ENCODE assay signal across 8 cellular contexts in the genomic region with DNA sequence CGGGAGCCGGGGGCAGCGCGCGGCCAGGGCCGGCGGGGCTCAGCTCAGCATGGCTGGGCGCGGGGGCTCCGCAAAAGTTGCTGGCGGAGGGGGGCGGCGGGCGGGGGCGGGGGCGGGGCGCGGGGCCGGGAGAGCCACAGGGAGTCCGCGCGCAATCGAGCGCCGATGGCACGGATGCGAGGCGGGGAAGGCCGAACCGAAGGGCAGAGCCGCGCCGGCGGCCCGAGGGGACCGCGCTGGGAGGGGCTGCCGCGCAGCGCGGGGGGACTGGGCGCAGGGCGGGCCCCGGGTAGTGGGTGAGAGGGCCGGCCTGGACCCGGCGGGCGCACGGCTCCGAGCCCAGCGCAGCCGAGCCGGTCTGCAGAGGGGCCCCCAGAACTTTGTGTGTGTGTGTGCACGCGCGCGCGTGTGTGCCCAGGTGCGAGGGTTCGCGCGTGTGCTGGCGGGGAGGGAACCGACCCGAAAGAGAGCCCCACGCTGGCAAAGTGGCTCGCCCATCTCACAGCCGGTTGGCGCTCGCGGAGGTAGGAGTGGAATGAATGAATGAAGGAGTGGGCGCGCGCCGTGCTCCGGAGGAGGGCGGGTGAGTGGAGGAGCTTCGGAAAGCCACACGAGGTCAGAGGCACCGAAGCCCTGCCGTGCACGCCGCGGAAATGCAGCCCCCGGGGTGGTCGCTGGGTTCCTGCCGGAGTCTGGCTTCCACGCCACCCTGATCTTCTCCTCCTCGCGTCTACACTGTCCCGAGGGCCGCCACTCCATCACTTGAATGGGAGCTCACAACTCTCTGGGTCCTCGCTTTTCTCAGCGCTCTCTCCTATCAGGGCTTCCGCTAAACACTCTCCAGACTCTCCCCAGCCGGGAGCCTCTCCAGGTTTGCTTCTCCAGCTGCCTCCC. TPM values are rescaled to one million over a fixed set of nuclear protein-coding genes. Genes with fewer than 3 reads are reported as not detected.
DNase-seq lines count a peak whose midpoint lies in the region; ATAC-seq and TF ChIP-seq lines count a peak whose summit lies in the region.

A gene (minus strand): TSS at position 51 of the 894 bp plus-strand sequence. CDS start 375 bp downstream, outside the sequence.

- TF ChIP-seq POLR2A in heart left ventricle (IDR thresholded peaks at IDR 0.05), result no peak

- ATAC-seq in GM21825 (IDR thresholded peaks at IDR 0.05; ENCODE audit: unreplicated experiment), result peak; percentile 56
- peak; percentile 51 to 88 (median 78) for ATAC-seq in heart left ventricle
- peak; percentile 90 for ATAC-seq in upper lobe of right lung

- intact Hi-C loops in heart left ventricle (cut with DNase I), result loop anchor here (1.0 to 10.0 kb wide), 16 partner anchors 36 to 225 kb away; no protein-coding TSS in a partner anchor
- intact Hi-C loops in posterior cingulate gyrus (cut with DNase I), result loop anchor here (2.0 kb wide), 2 partner anchors 131 to 225 kb away; no protein-coding TSS in a partner anchor
- intact Hi-C loops in upper lobe of right lung (cut with DNase I), result loop anchor here (10.0 kb wide), 1 partner anchor 133 kb away; no protein-coding TSS in a partner anchor

- H3K27ac ChIP-seq in adipose tissue (ENCODE audit: low read depth, low read length) (peak within 1 kb of the TSS; percentile 87), heart left ventricle (peak within 1 kb of the TSS; percentile 82 to 98 (median 94)), upper lobe of right lung (peak within 1 kb of the TSS; percentile 92)

- H3K4me1 ChIP-seq in heart left ventricle (peaks cover 0 to 42% (median 26%) of the 10 kb centered on the region in 12 donors), upper lobe of right lung (peaks cover 15% of the 10 kb centered on the region)

- H3K4me3 ChIP-seq in heart left ventricle, result peak within 1 kb of the TSS; percentile 65 to 95 (median 90)
- H3K4me3 ChIP-seq in upper lobe of right lung, result peak within 1 kb of the TSS; percentile 79

- no peaks in the 10 kb centered on the region for H3K9me3 ChIP-seq in heart left ventricle
- no peaks in the 10 kb centered on the region for H3K9me3 ChIP-seq in upper lobe of right lung

- TF ChIP-seq CTCF in heart left ventricle (IDR thresholded peaks at IDR 0.05) (no peak), upper lobe of right lung (IDR thresholded peaks at IDR 0.05) (no peak)

- WGBS in adipose tissue, 3 donors, result 0 to 1% (median 0%) methylated on average over 64 to 94 of the region's 96 CpGs
- 0 to 1% (median 1%) methylated on average over 28 to 96 of the region's 96 CpGs for WGBS in heart left ventricle, 4 donors

- H3K27me3 ChIP-seq in heart left ventricle, result no peaks in the 10 kb centered on the region
- H3K27me3 ChIP-seq in upper lobe of right lung, result no peaks in the 10 kb centered on the region

- H3K36me3 ChIP-seq in heart left ventricle (no peaks in the 10 kb centered on the region), upper lobe of right lung (no peaks in the 10 kb centered on the region)

- DNase-seq in Daoy (ENCODE audit: low read depth), result peak; percentile 85
- DNase-seq in LoVo (ENCODE audit: low spot score), result peak; percentile 78
- peak; percentile 52 to 70 (median 62) for DNase-seq in T-helper 1 cell
- peak; percentile 83 to 90 (median 90) for DNase-seq in heart left ventricle
- DNase-seq in posterior cingulate gyrus, result peak; percentile 64 to 96 (median 74)
- DNase-seq in upper lobe of right lung, result peak; percentile 91

RNA-seq across cellular contexts. Expression of the gene that starts here (rescaled TPM):
- total RNA-seq in Daoy (2014; rRNA removed; shearing (Covaris generic)), result 10.4 and 12.2 TPM in 2 replicates
- polyA plus RNA-seq in adipose tissue (10 to 100 TPM in 2 of 3 donors, 1 to 10 TPM in 1; 6.3 to 29.0 (median 23.2) TPM), heart left ventricle (100 to 1,000 TPM in 1 of 2 donors, 10 to 100 TPM in 1; 43.2 to 205 TPM)
- total RNA-seq in heart left ventricle (100 to 1,000 TPM; 102 to 244 (median 143) TPM), upper lobe of right lung (64.3 TPM)

Comparison
In these comparisons a context has a peak if more than half of its experiments do, and no peak if none do; other contexts are left out.
1. Peak in every context shown above with its lines: DNase-seq, ATAC-seq, H3K4me3 ChIP-seq and H3K27ac ChIP-seq.